Comparison of ENCODE assay signal across 20 cellular contexts in genomic region chr3:70000028-70000410, GRCh38. TPM values are rescaled to one million over a fixed set of nuclear protein-coding genes. Genes with fewer than 3 reads are reported as not detected.
DNase-seq lines count a peak whose midpoint lies in the region; ATAC-seq, FAIRE-seq and TF ChIP-seq lines count a peak whose summit lies in the region.
"Had no signal": no experiment of that assay in that cellular context is flagged by ENCODE, and none has a peak within 500 bp of the region (broad histone marks: within the 10 kb centered on the region; RNA-seq: fewer than 3 reads in every experiment).

No MANE protein-coding gene starts in this region.

- H3K79me2 ChIP-seq in K562 (ENCODE audit: control insufficient read depth, insufficient read depth, low read length) (no peaks in the 10 kb centered on the region), SK-N-SH (ENCODE audit: insufficient read depth) (no peaks in the 10 kb centered on the region)

- TF ChIP-seq EP300 in K562 (IDR thresholded peaks at IDR 0.05; ENCODE audit: low read length) (no peak), suprapubic skin (IDR thresholded peaks at IDR 0.05) (no peak), SK-N-SH (IDR thresholded peaks at IDR 0.05; ENCODE audit: borderline replicate concordance in 1 of 2, low read depth in 1 of 2, low read length in 1 of 2) (no peak)

- WGBS in K562 (ENCODE audit: insufficient coverage, low coverage, missing lambda C conversion rate), result under 1% methylated on average over 15 of the region's 15 CpGs
- 80% methylated on average over 15 of the region's 15 CpGs for WGBS in suprapubic skin
- 88% methylated on average over 11 of the region's 15 CpGs for WGBS in SK-N-SH (ENCODE audit: low lambda C conversion rate)

- intact Hi-C loops in K562 (cut with micrococcal nuclease), result no loop called here

- peak; percentile 42 for FAIRE-seq in K562 (lab: Jason Lieb, UNC)

- H3K4me1 ChIP-seq in K562 (replicated peaks in 1 of 2; ENCODE audit: control insufficient read depth in 2 of 2, insufficient read depth in 2 of 2, low read length in 2 of 2) (peaks cover 0 to 5% of the 10 kb centered on the region in 2 experiments; a peak in 2 of 5 replicates), suprapubic skin (peaks cover 4% of the 10 kb centered on the region), SK-N-SH (ENCODE audit: control insufficient read depth in 1 of 2, insufficient read depth in 2 of 2, low read depth in 1 of 2, low read length in 1 of 2) (peaks cover 0 to 12% of the 10 kb centered on the region in 2 experiments; a peak in 3 of 4 replicates)

- peak overlapping the region; percentile 79 for H3K27ac ChIP-seq in K562 (ENCODE audit: extremely low read depth, low read depth, low read length)
- peak overlapping the region; percentile 69 for H3K27ac ChIP-seq in suprapubic skin
- H3K27ac ChIP-seq in SK-N-SH (ENCODE audit: low read depth in 2 of 2, low read length in 1 of 2), result no peak overlapping the region; a peak in 1 of 4 replicates
- H3K27ac ChIP-seq: BLaER1, KMS-11 had no signal

- POLR2A ChIA-PET in K562 (lab: Yijun Ruan, JAX), result interaction anchor here (0.6 to 3.3 kb wide), 6 partner anchors 9 to 347 kb away, joined by 3 to 8 read pairs (median 3); no protein-coding TSS in a partner anchor
- POLR2A ChIA-PET in HEK293T (lab: Yijun Ruan, JAX), result no interaction called here
- POLR2A ChIA-PET in SK-N-SH (lab: Yijun Ruan, JAX), result no interaction called here

- TF ChIP-seq POLR2A in K562 (conservative IDR thresholded peaks at IDR 0.05) (no peak), suprapubic skin (IDR thresholded peaks at IDR 0.05) (no peak)

- no peak for TF ChIP-seq RAD21 in K562 (CRISPR knock-in tag; conservative IDR thresholded peaks at IDR 0.05 in 1 of 2, IDR thresholded peaks at IDR 0.05 in 1 of 2)
- no peak for TF ChIP-seq RAD21 in SK-N-SH (IDR thresholded peaks at IDR 0.05; ENCODE audit: low read length)

- peak overlapping the region; percentile 82 for H2AFZ ChIP-seq in K562 (ENCODE audit: low read depth, low read length)
- no peak overlapping the region for H2AFZ ChIP-seq in SK-N-SH (ENCODE audit: low read depth)

- peak overlapping the region; percentile 75 to 93 for H3K9ac ChIP-seq in K562 (ENCODE audit: insufficient read depth in 1 of 2, low read depth in 2 of 2, low read length in 2 of 2)
- H3K9ac ChIP-seq in SK-N-SH, result no peak overlapping the region
- H3K9ac ChIP-seq: BLaER1, KMS-11 had no signal

- CTCF ChIA-PET in K562 (lab: Yijun Ruan, JAX; ENCODE audit: low intra/inter-chr PET ratio), result no interaction called here
- CTCF ChIA-PET in HEK293T (lab: Yijun Ruan, JAX), result no interaction called here
- CTCF ChIA-PET in SK-N-SH (lab: Yijun Ruan, JAX), result no interaction called here

- H3K36me3 ChIP-seq in K562 (ENCODE audit: control insufficient read depth, insufficient read depth, low read length) (no peaks in the 10 kb centered on the region), suprapubic skin (no peaks in the 10 kb centered on the region), SK-N-SH (replicated peaks in 1 of 2; ENCODE audit: control insufficient read depth in 1 of 2, insufficient read depth in 2 of 2, low read length in 1 of 2) (no peaks in the 10 kb centered on the region)
- H3K36me3 ChIP-seq: BLaER1 had no signal

- no peaks in the 10 kb centered on the region for H3K9me1 ChIP-seq in K562 (ENCODE audit: control insufficient read depth, insufficient read depth, low read length)

- peak overlapping the region; percentile 53 for H3K4me3 ChIP-seq in K562
- H3K4me3 ChIP-seq in suprapubic skin, result no peak overlapping the region
- no peak overlapping the region for H3K4me3 ChIP-seq in SK-N-SH (ENCODE audit: low read depth in 2 of 2, low read length in 1 of 2)
- H3K4me3 ChIP-seq: BLaER1, skin epidermis had no signal

- H3K4me2 ChIP-seq in K562 (ENCODE audit: insufficient read depth, low read length) (peak overlapping the region; percentile 85), SK-N-SH (no peak overlapping the region)
- H3K4me2 ChIP-seq: BLaER1, KMS-11 had no signal

- peak; percentile 81 for ATAC-seq in K562
- ATAC-seq in HG03460 (IDR thresholded peaks at IDR 0.05; ENCODE audit: unreplicated experiment), result no peak
- ATAC-seq: effector memory CD8-positive, alpha-beta T cell; stimulated activated effector memory CD8-positive, alpha-beta T cell treated with anti-CD3 and anti-CD28 coated beads, Interleukin-12 subunit alpha, Interleukin-12 subunit beta, amount 100 ng/mL, for 72 hours; T-cell had no signal

- H4K20me1 ChIP-seq in K562 (replicated peaks; ENCODE audit: control insufficient read depth, insufficient read depth, low read length) (no peaks in the 10 kb centered on the region), SK-N-SH (ENCODE audit: insufficient read depth) (no peaks in the 10 kb centered on the region)
- H4K20me1 ChIP-seq: BLaER1 had no signal

- TF ChIP-seq CTCF in K562 (IDR thresholded peaks at IDR 0.05 in 2 of 3, conservative IDR thresholded peaks at IDR 0.05 in 1 of 3; ENCODE audit: insufficient read depth in 2 of 3, low read depth in 1 of 3, low read length in 3 of 3) (no peak), suprapubic skin (IDR thresholded peaks at IDR 0.05) (no peak), SK-N-SH (IDR thresholded peaks at IDR 0.05) (no peak)

- peaks cover 7% of the 10 kb centered on the region for H3F3A ChIP-seq in SK-N-SH (replicated peaks; ENCODE audit: insufficient read depth)

- in situ Hi-C loops in K562 (cut with MboI), result no loop called here

- DNase-seq in NCI-H2227 treated with DMSO at 0.1 percent for 48 hours (lab: John Stamatoyannopoulos, UW) (peak; percentile 69), K562 (ENCODE audit: extremely low read depth in 1 of 4, low spot score in 3 of 4) (peak in 2 of 4 experiments; percentile 10 to 64), medulla oblongata (ENCODE audit: extremely low spot score) (peak; percentile 48), suprapubic skin (ENCODE audit: low spot score in 2 of 2) (no peak), HEK293T (ENCODE audit: extremely low spot score) (no peak), HuH-7.5 (ENCODE audit: low spot score) (no peak), SK-N-SH (no peak)
- DNase-seq: activated effector memory CD4-positive, alpha-beta T cell treated with anti-CD3 and anti-CD28 coated beads, Interleukin-2, amount 50 U/mL, for 16 hours; DMS79 treated with DMSO at 0.1 percent for 48 hours; effector memory CD8-positive, alpha-beta T cell; NCI-H226; T-cell had no signal

- no peaks in the 10 kb centered on the region for H3K9me2 ChIP-seq in SK-N-SH

- H3K9me3 ChIP-seq in K562 (replicated peaks; ENCODE audit: control insufficient read depth, insufficient read depth, low read depth, low read length) (no peaks in the 10 kb centered on the region; the same call in 1 of the 2 replicates), suprapubic skin (no peaks in the 10 kb centered on the region), SK-N-SH (no peaks in the 10 kb centered on the region)
- H3K9me3 ChIP-seq: BLaER1 had no signal

- BruUV-seq in K562 (replicated peaks; lab: Mats Ljungman, UMichigan), result TSS peak; percentile 78

- H3K27me3 ChIP-seq in K562 (ENCODE audit: control insufficient read depth in 2 of 2, insufficient read depth in 2 of 2, low read length in 2 of 2) (no peaks in the 10 kb centered on the region), suprapubic skin (no peaks in the 10 kb centered on the region), SK-N-SH (ENCODE audit: insufficient read depth) (no peaks in the 10 kb centered on the region)
- H3K27me3 ChIP-seq: BLaER1 had no signal

TF ChIP-seq in K562, 482 proteins besides CTCF, POLR2A, EP300 and RAD21 (continues in another document):
- no peak for TF ChIP-seq MCM7 (IDR thresholded peaks at IDR 0.05)

TF ChIP-seq in HEK293T, 16 proteins besides CTCF, POLR2A, EP300 and RAD21 (continues in another document):
- TF ChIP-seq FOXA1 (IDR thresholded peaks at IDR 0.05) (no peak), SP1 (IDR thresholded peaks at IDR 0.05) (no peak), LEF1 (IDR thresholded peaks at IDR 0.05; ENCODE audit: borderline replicate concordance) (no peak), L3MBTL2 (conservative IDR thresholded peaks at IDR 0.05) (no peak), ZNF384 (IDR thresholded peaks at IDR 0.05) (no peak), ELF4 (IDR thresholded peaks at IDR 0.05) (no peak), NFRKB (IDR thresholded peaks at IDR 0.05) (no peak), CTBP1 (IDR thresholded peaks at IDR 0.05; ENCODE audit: borderline replicate concordance) (no peak), SUZ12 (IDR thresholded peaks at IDR 0.05) (no peak)

TF ChIP-seq in SK-N-SH, 30 proteins besides CTCF, POLR2A, EP300 and RAD21 (continues in another document):
- no peak for TF ChIP-seq NRF1 (IDR thresholded peaks at IDR 0.05; ENCODE audit: low read depth, low read length)
- TF ChIP-seq SIN3A (IDR thresholded peaks at IDR 0.05; ENCODE audit: borderline replicate concordance, low read depth, low read length), result no peak
- no peak for TF ChIP-seq ELF1 (IDR thresholded peaks at IDR 0.05)
- no peak for TF ChIP-seq NFIC (IDR thresholded peaks at IDR 0.05; ENCODE audit: borderline replicate concordance)
- no peak for TF ChIP-seq CHD2 (IDR thresholded peaks at IDR 0.05; ENCODE audit: low read length, partially characterized antibody)
- no peak for TF ChIP-seq TCF12 (IDR thresholded peaks at IDR 0.05)
- TF ChIP-seq RFX5 (IDR thresholded peaks at IDR 0.05; ENCODE audit: low read length), result no peak
- TF ChIP-seq RCOR1 (IDR thresholded peaks at IDR 0.05; ENCODE audit: low read length), result no peak

RNA-seq across cellular contexts. Expression of gene SAMMSON, which starts 0.5 kb away (rescaled TPM):
- total RNA-seq in K562 (2011; cell fraction: chromatin; rRNA removed; ENCODE audit: low replicate concordance), result 3.4 and 12.0 TPM in 2 replicates
- total RNA-seq in K562 (2011; cell fraction: nucleolus; rRNA removed), result 1.8 and 3.3 TPM in 2 replicates
- total RNA-seq in K562 (2011; cell fraction: nucleoplasm; rRNA removed), result 8.1 and 10.4 TPM in 2 replicates
- 0.90 and 2.0 TPM in 2 replicates for total RNA-seq in K562 (2014; rRNA removed)
- total RNA-seq in K562 (2014; rRNA removed; fragmentation: Illumina TruSeq; extraction: Trizol), result 4.4 and 4.8 TPM in 2 replicates
- total RNA-seq in K562 (2015; rRNA removed; fragmentation: Illumina TruSeq; extraction: Trizol), result 2.3 and 2.4 TPM in 2 replicates
- 1.3 and 1.8 TPM in 2 replicates for total RNA-seq in K562 (2021)
- 0.65 TPM in 1 of 2 replicates, not detected in the other for polyA plus RNA-seq in K562 (2011; rRNA removed)
- polyA plus RNA-seq in K562 (2011; cell fraction: cytosol; rRNA removed), result 0.12 TPM in 1 of 2 replicates, not detected in the other
- polyA plus RNA-seq in K562 (2011; cell fraction: nucleus; rRNA removed), result 0.27 and 1.1 TPM in 2 replicates
- 0.70 and 1.4 TPM in 2 replicates for polyA plus RNA-seq in K562 (2012)
- polyA plus RNA-seq in K562 (2014; fragmentation: Illumina TruSeq; extraction: Trizol), result 1.7 and 2.0 TPM in 2 replicates
- 1 to 10 TPM; 1.3 to 1.9 TPM for polyA plus RNA-seq in K562 (2014; fragmentation: Nextera tagmentation; extraction: Ambion mirVana)
- 1.9 and 2.2 TPM in 2 replicates for polyA plus RNA-seq in K562 (2014; rRNA removed)
- polyA minus RNA-seq in K562 (2011; rRNA and poly(A)+ RNA removed), result 0.54 and 2.9 TPM in 2 replicates
- 0.86 TPM in 1 of 2 replicates, not detected in the other for polyA minus RNA-seq in K562 (2011; cell fraction: cytosol; rRNA and poly(A)+ RNA removed)
- 1.00 and 3.8 TPM in 2 replicates for polyA minus RNA-seq in K562 (2011; cell fraction: nucleus; rRNA and poly(A)+ RNA removed)
- total RNA-seq in suprapubic skin, result under 1 TPM in 1 of 4 donors, not detected in 3; 0.89 TPM
- not detected in 2 replicates for polyA plus RNA-seq in SK-N-SH (2012; rRNA removed)
- not detected in 2 replicates for polyA plus RNA-seq in SK-N-SH (2012; cell fraction: cytosol; rRNA removed)
- polyA plus RNA-seq in SK-N-SH (2012; cell fraction: nucleus; rRNA removed), result not detected in 2 replicates
- total RNA-seq: H7, lung microvascular endothelial cell, OCI-LY7, T-cell had no signal

Comparison
In these comparisons a context has a peak if more than half of its experiments do, and no peak if none do; other contexts are left out.
1. DNase-seq: peak in NCI-H2227 treated with DMSO at 0.1 percent for 48 hours (single experiment) and medulla oblongata (single experiment); none in suprapubic skin (0 of 2), HEK293T (single experiment), HuH-7.5 (single experiment) and SK-N-SH (single experiment).
2. H3K27ac ChIP-seq: peak in K562 (single experiment) and suprapubic skin (single experiment); none in SK-N-SH (0 of 2).